Comparison of ENCODE assay signal across 26 cellular contexts in the genomic region with DNA sequence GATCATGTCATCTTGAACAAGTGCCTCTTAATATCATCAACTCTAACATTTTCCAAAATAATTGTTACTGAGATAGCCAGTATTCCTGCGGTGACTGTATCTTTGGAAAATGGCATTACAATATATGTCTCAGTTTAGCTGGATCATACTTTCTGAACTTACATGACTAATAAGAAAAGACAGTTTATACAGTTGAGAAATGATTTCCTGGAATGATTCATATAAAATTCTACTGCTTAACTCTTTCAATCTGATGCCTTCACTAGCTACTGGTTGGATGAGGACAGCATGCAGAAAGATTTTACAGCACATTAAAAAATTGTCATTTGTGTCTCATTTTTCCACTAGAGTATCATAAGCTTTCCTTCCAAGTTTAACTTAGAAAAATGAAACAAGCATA.
DNase-seq lines count a peak whose midpoint lies in the region; ATAC-seq, FAIRE-seq and TF ChIP-seq lines count a peak whose summit lies in the region.
"Had no signal": no experiment of that assay in that cellular context is flagged by ENCODE, and none has a peak within 500 bp of the region (broad histone marks: within the 10 kb centered on the region; RNA-seq: fewer than 3 reads in every experiment).

No MANE protein-coding gene starts in this region.

- H3K4me3 ChIP-seq in breast epithelium (no peak overlapping the region), astrocyte (ENCODE audit: insufficient read depth, low read depth, low read length) (no peak overlapping the region), epithelial cell of esophagus (ENCODE audit: low read length) (no peak overlapping the region), mesenchymal stem cell (ENCODE audit: insufficient read depth in 1 of 2, low read depth in 1 of 2, low read length in 2 of 2) (no peak overlapping the region), upper lobe of left lung (no peak overlapping the region), right cardiac atrium (ENCODE audit: low read length) (no peak overlapping the region)
- H3K4me3 ChIP-seq: BLaER1, GM12878, HAP-1 had no signal

- POLR2A ChIA-PET in MCF 10A (lab: Yijun Ruan, JAX): interaction anchor here (0.7 kb wide), 1 partner anchor 224 kb away, joined by 3 read pairs; no protein-coding TSS in a partner anchor

- FAIRE-seq in astrocyte (lab: Jason Lieb, UNC): no peak
- FAIRE-seq: A204.1, GM12878, GM19239, H54 had no signal

- no peak overlapping the region for H2BK5ac ChIP-seq in mesenchymal stem cell (ENCODE audit: low read depth, low read length, poor library complexity, severe bottlenecking)

- H2AK5ac ChIP-seq in mesenchymal stem cell (ENCODE audit: low read length, severe bottlenecking): no peak overlapping the region

- TF ChIP-seq EP300 in upper lobe of left lung (IDR thresholded peaks at IDR 0.05): no peak

- H2BK15ac ChIP-seq in mesenchymal stem cell (ENCODE audit: low read depth, poor library complexity, severe bottlenecking): no peak overlapping the region

- no peak overlapping the region for H3K9ac ChIP-seq in astrocyte (ENCODE audit: low read length)
- H3K9ac ChIP-seq in mesenchymal stem cell (ENCODE audit: low read length): no peak overlapping the region
- H3K9ac ChIP-seq: BLaER1 had no signal

- no peaks in the 10 kb centered on the region for H3K79me1 ChIP-seq in mesenchymal stem cell (replicated peaks; ENCODE audit: low read length, poor library complexity, severe bottlenecking)

- WGBS in mesenchymal stem cell: no CpG with 5 or more reads among the region's 1 CpG
- 90 to 93% methylated on average over 1 of the region's 1 CpG for WGBS in upper lobe of left lung, 2 donors
- 87% methylated on average over 1 of the region's 1 CpG for WGBS in right cardiac atrium

- H3K23ac ChIP-seq in mesenchymal stem cell (ENCODE audit: low read length in 2 of 2): no peak overlapping the region

- intact Hi-C loops in MCF 10A (cut with micrococcal nuclease): no loop called here
- intact Hi-C loops in breast epithelium (cut with DNase I; ENCODE audit: low total_unique reads): no loop called here
- intact Hi-C loops in right cardiac atrium (cut with DNase I): no loop called here

- no peak for TF ChIP-seq CTCF in MCF 10A (IDR thresholded peaks at IDR 0.05; ENCODE audit: unreplicated experiment)
- TF ChIP-seq CTCF in breast epithelium (IDR thresholded peaks at IDR 0.05): no peak
- TF ChIP-seq CTCF in astrocyte (IDR thresholded peaks at IDR 0.05; ENCODE audit: insufficient read depth, low read depth, low read length): no peak
- no peak for TF ChIP-seq CTCF in epithelial cell of esophagus (IDR thresholded peaks at IDR 0.05; ENCODE audit: insufficient read depth, low read depth, low read length, missing control alignments)
- TF ChIP-seq CTCF in upper lobe of left lung (IDR thresholded peaks at IDR 0.05): no peak

- no peaks in the 10 kb centered on the region for H3K36me3 ChIP-seq in breast epithelium
- no peaks in the 10 kb centered on the region for H3K36me3 ChIP-seq in astrocyte (ENCODE audit: insufficient read depth, low read length)
- no peaks in the 10 kb centered on the region for H3K36me3 ChIP-seq in mesenchymal stem cell (ENCODE audit: control insufficient read depth in 1 of 2, insufficient read depth in 2 of 2, low read depth in 1 of 2, low read length in 2 of 2)
- H3K36me3 ChIP-seq in upper lobe of left lung: no peaks in the 10 kb centered on the region
- H3K36me3 ChIP-seq: BLaER1, HAP-1 had no signal

- no TSS peak for BruUV-seq in MCF 10A (replicated peaks; lab: Mats Ljungman, UMichigan)

- no peak overlapping the region for H3K14ac ChIP-seq in mesenchymal stem cell (ENCODE audit: low read length in 2 of 2)

- ATAC-seq in upper lobe of left lung (ENCODE audit: low FRiP score in 2 of 2): no peak
- ATAC-seq in right cardiac atrium: no peak
- no peak for ATAC-seq in GM21423 (IDR thresholded peaks at IDR 0.05; ENCODE audit: unreplicated experiment)
- ATAC-seq: CD8-positive, alpha-beta T cell; GM12878 had no signal

- peak; percentile 14 for DNase-seq in MCF 10A (ENCODE audit: unreplicated experiment)
- DNase-seq in breast epithelium (ENCODE audit: low spot score in 2 of 2): no peak
- peak; percentile 31 for DNase-seq in astrocyte (ENCODE audit: low read depth)
- DNase-seq in epithelial cell of esophagus (ENCODE audit: low read depth): peak; percentile 0
- DNase-seq in mesenchymal stem cell: peak; percentile 1
- DNase-seq in upper lobe of left lung: no peak
- no peak for DNase-seq in right cardiac atrium
- DNase-seq: Caco-2; CD4-positive, CD25-positive, alpha-beta regulatory T cell; CD8-positive, alpha-beta T cell; DMS153; DMS79; EL; GDM1; GOT3; HFFc6 had no signal

- H2AFZ ChIP-seq in astrocyte (ENCODE audit: low read depth, low read length): no peak overlapping the region
- no peak overlapping the region for H2AFZ ChIP-seq in mesenchymal stem cell (ENCODE audit: low read depth, low read length)

- no peaks in the 10 kb centered on the region for H3K27me3 ChIP-seq in breast epithelium
- H3K27me3 ChIP-seq in astrocyte (ENCODE audit: insufficient read depth, low read length): no peaks in the 10 kb centered on the region
- H3K27me3 ChIP-seq in mesenchymal stem cell (ENCODE audit: control insufficient read depth in 1 of 2, insufficient read depth in 1 of 2, low read length in 2 of 2): no peaks in the 10 kb centered on the region
- H3K27me3 ChIP-seq in upper lobe of left lung: no peaks in the 10 kb centered on the region
- no peaks in the 10 kb centered on the region for H3K27me3 ChIP-seq in right cardiac atrium (ENCODE audit: control insufficient read depth, insufficient read depth)
- H3K27me3 ChIP-seq: BLaER1 had no signal

- H3K27me3 Mint-ChIP-seq in MCF 10A (ENCODE audit: insufficient read depth, unreplicated experiment) (peaks cover 25% of the 10 kb centered on the region), astrocyte (ENCODE audit: low read depth, unreplicated experiment) (no peaks in the 10 kb centered on the region)
- H3K27me3 Mint-ChIP-seq: B cell; CD4-positive, CD25-positive, alpha-beta regulatory T cell had no signal

- H3K4ac ChIP-seq in mesenchymal stem cell (ENCODE audit: low read depth in 1 of 2, low read length in 2 of 2): no peak overlapping the region

- no peaks in the 10 kb centered on the region for H3K79me2 ChIP-seq in astrocyte (ENCODE audit: insufficient read depth, low read length)

- H3K27ac ChIP-seq in breast epithelium (no peak overlapping the region), astrocyte (ENCODE audit: low read depth, low read length) (no peak overlapping the region), mesenchymal stem cell (ENCODE audit: low read length, poor library complexity, severe bottlenecking) (no peak overlapping the region), upper lobe of left lung (no peak overlapping the region), right cardiac atrium (ENCODE audit: low read length) (no peak overlapping the region)
- H3K27ac ChIP-seq: 22Rv1, BLaER1, C4-2B had no signal

- no peak overlapping the region for H2BK12ac ChIP-seq in mesenchymal stem cell (ENCODE audit: low read length in 2 of 2)

- H3K4me2 ChIP-seq in astrocyte (ENCODE audit: low read length) (no peak overlapping the region), mesenchymal stem cell (ENCODE audit: low read length, poor library complexity, severe bottlenecking) (no peak overlapping the region)
- H3K4me2 ChIP-seq: BLaER1 had no signal

- H3K4me3 Mint-ChIP-seq in MCF 10A (ENCODE audit: unreplicated experiment) (no peak overlapping the region), astrocyte (ENCODE audit: unreplicated experiment) (no peak overlapping the region)
- H3K4me3 Mint-ChIP-seq: B cell; CD4-positive, CD25-positive, alpha-beta regulatory T cell; CD8-positive, alpha-beta T cell; HFFc6 had no signal

- H3K27ac Mint-ChIP-seq in MCF 10A (ENCODE audit: low read depth, unreplicated experiment): no peak overlapping the region
- no peak overlapping the region for H3K27ac Mint-ChIP-seq in astrocyte (ENCODE audit: unreplicated experiment)
- H3K27ac Mint-ChIP-seq: B cell; CD4-positive, CD25-positive, alpha-beta regulatory T cell; CD8-positive, alpha-beta T cell; HFFc6 had no signal

- H4K20me1 ChIP-seq in astrocyte (ENCODE audit: insufficient read depth, low read length): no peaks in the 10 kb centered on the region
- H4K20me1 ChIP-seq: BLaER1 had no signal

- no peaks in the 10 kb centered on the region for H3K4me1 ChIP-seq in breast epithelium
- H3K4me1 ChIP-seq in astrocyte (ENCODE audit: insufficient read depth, low read length): no peaks in the 10 kb centered on the region
- H3K4me1 ChIP-seq in mesenchymal stem cell (ENCODE audit: control insufficient read depth, insufficient read depth, low read depth, low read length): no peaks in the 10 kb centered on the region
- H3K4me1 ChIP-seq in upper lobe of left lung: no peaks in the 10 kb centered on the region
- H3K4me1 ChIP-seq in right cardiac atrium (ENCODE audit: control insufficient read depth, insufficient read depth, low read length): no peaks in the 10 kb centered on the region
- H3K4me1 ChIP-seq: BLaER1, Caco-2 had no signal

- H3K36me3 Mint-ChIP-seq in MCF 10A (ENCODE audit: insufficient read depth, unreplicated experiment) (no peaks in the 10 kb centered on the region), astrocyte (ENCODE audit: low read depth, unreplicated experiment) (no peaks in the 10 kb centered on the region)
- H3K36me3 Mint-ChIP-seq: CD4-positive, CD25-positive, alpha-beta regulatory T cell; CD8-positive, alpha-beta T cell had no signal

- H3K18ac ChIP-seq in mesenchymal stem cell (ENCODE audit: low read depth in 1 of 2, low read length in 2 of 2): no peak overlapping the region

- no peak overlapping the region for H2BK120ac ChIP-seq in mesenchymal stem cell (ENCODE audit: low read depth, low read length)

- no peak overlapping the region for H4K8ac ChIP-seq in mesenchymal stem cell (ENCODE audit: low read length)

- H3K9me3 ChIP-seq in breast epithelium (no peaks in the 10 kb centered on the region), astrocyte (ENCODE audit: insufficient read depth, low read depth, low read length) (no peaks in the 10 kb centered on the region), mesenchymal stem cell (ENCODE audit: control insufficient read depth, low read length) (peaks cover 3% of the 10 kb centered on the region), upper lobe of left lung (no peaks in the 10 kb centered on the region), right cardiac atrium (ENCODE audit: control insufficient read depth, low read length) (no peaks in the 10 kb centered on the region)
- H3K9me3 ChIP-seq: BLaER1, Caco-2, HAP-1 had no signal

- TF ChIP-seq POLR2A in breast epithelium (IDR thresholded peaks at IDR 0.05) (no peak), upper lobe of left lung (IDR thresholded peaks at IDR 0.05) (no peak)

- CTCF ChIA-PET in MCF 10A (lab: Yijun Ruan, JAX): no interaction called here

- H3K9me3 Mint-ChIP-seq in MCF 10A (ENCODE audit: unreplicated experiment) (no peaks in the 10 kb centered on the region), astrocyte (ENCODE audit: unreplicated experiment) (no peaks in the 10 kb centered on the region)

- no peak overlapping the region for H4K91ac ChIP-seq in mesenchymal stem cell (ENCODE audit: low read length)

- H3K4me1 Mint-ChIP-seq in MCF 10A (ENCODE audit: insufficient read depth, unreplicated experiment): no peaks in the 10 kb centered on the region
- no peaks in the 10 kb centered on the region for H3K4me1 Mint-ChIP-seq in astrocyte (ENCODE audit: low read depth, unreplicated experiment)
- H3K4me1 Mint-ChIP-seq: B cell had no signal

Comparison
In these comparisons a context has a peak if more than half of its experiments do, and no peak if none do; other contexts are left out.
1. DNase-seq: peak in MCF 10A (single experiment), astrocyte (single experiment), epithelial cell of esophagus (single experiment) and mesenchymal stem cell (single experiment); none in breast epithelium (0 of 2), upper lobe of left lung (0 of 2) and right cardiac atrium (0 of 3).